Comparison of ENCODE assay signal across 8 cellular contexts in genomic region chr18:62718268-62718800, GRCh38. TPM values are rescaled to one million over a fixed set of nuclear protein-coding genes. Genes with fewer than 3 reads are reported as not detected.
DNase-seq lines count a peak whose midpoint lies in the region; ATAC-seq and TF ChIP-seq lines count a peak whose summit lies in the region.

No MANE protein-coding gene starts in this region.

- no peak overlapping the region for H3K27ac Mint-ChIP-seq in activated B cell treated with CpG ODN at 0.5 μM for 24 hours

- CTCF ChIA-PET in activated B cell treated with CpG ODN at 0.5 μM for 24 hours (lab: Charles Lee) = interaction anchor here (1.1 to 4.2 kb wide), 2 partner anchors 131 to 263 kb away, joined by 3 to 56 read pairs; no protein-coding TSS in a partner anchor

- H3K4me3 ChIP-seq in HFF-Myc (replicated peaks; ENCODE audit: low read depth, low read length) = peak overlapping the region; percentile 51
- H3K4me3 ChIP-seq in skeletal muscle tissue (ENCODE audit: low read length in 3 of 3) = peak overlapping the region; percentile 71 to 78 (median 77)

- no peak for ATAC-seq in activated B cell treated with CpG ODN at 0.5 μM for 24 hours (ENCODE audit: low read depth)
- ATAC-seq in GM21717 (IDR thresholded peaks at IDR 0.05; ENCODE audit: unreplicated experiment) = no peak

- H3K4me1 ChIP-seq in skeletal muscle tissue (ENCODE audit: control insufficient read depth in 3 of 3, insufficient read depth in 3 of 3, low read length in 3 of 3) = peaks cover 10 to 21% (median 11%) of the 10 kb centered on the region in 3 donors

- no peaks in the 10 kb centered on the region for H3K9me3 ChIP-seq in skeletal muscle tissue (ENCODE audit: control insufficient read depth in 3 of 3, low read length in 3 of 3)

- intact Hi-C loops in activated B cell treated with CpG ODN at 0.5 μM for 24 hours (cut with micrococcal nuclease) = loop anchor here (2.0 to 5.0 kb wide), 4 partner anchors 26 to 604 kb away; no protein-coding TSS in a partner anchor

- DNase-seq in HFF-Myc (ENCODE audit: extremely low read depth, low read depth) (no peak), activated B cell treated with CpG ODN at 0.5 μM for 24 hours (no peak), globus pallidus (ENCODE audit: low spot score) (peak; percentile 35), NCI-H128 (lab: John Stamatoyannopoulos, UW; ENCODE audit: unreplicated experiment) (no peak), NOMO-1 treated with dmso at 0.1 percent for 144 hours (lab: John Stamatoyannopoulos, UW; ENCODE audit: unreplicated experiment) (no peak), EL (no peak)

- H3K9me3 Mint-ChIP-seq in activated B cell treated with CpG ODN at 0.5 μM for 24 hours = no peaks in the 10 kb centered on the region

- H3K27ac ChIP-seq in skeletal muscle tissue (ENCODE audit: low read depth, low read length) = no peak overlapping the region

- TF ChIP-seq CTCF in HFF-Myc (IDR thresholded peaks at IDR 0.05; ENCODE audit: low read depth, low read length, missing control alignments) = no peak
- TF ChIP-seq CTCF in activated B cell treated with CpG ODN at 0.5 μM for 24 hours (IDR thresholded peaks at IDR 0.05) = no peak

- no peaks in the 10 kb centered on the region for H3K27me3 Mint-ChIP-seq in activated B cell treated with CpG ODN at 0.5 μM for 24 hours

- POLR2A ChIA-PET in activated B cell treated with CpG ODN at 0.5 μM for 24 hours (lab: Charles Lee) = interaction anchor here (1.1 kb wide), 1 partner anchor 7 kb away, joined by 4 read pairs; no protein-coding TSS in a partner anchor

- H3K4me3 Mint-ChIP-seq in activated B cell treated with CpG ODN at 0.5 μM for 24 hours = peak overlapping the region; percentile 82

- H3K27me3 ChIP-seq in skeletal muscle tissue (ENCODE audit: control insufficient read depth in 3 of 3, insufficient read depth in 3 of 3, low read length in 3 of 3) = no peaks in the 10 kb centered on the region

- peaks cover 47% of the 10 kb centered on the region for H3K4me1 Mint-ChIP-seq in activated B cell treated with CpG ODN at 0.5 μM for 24 hours

- peaks cover 3% of the 10 kb centered on the region for H3K36me3 Mint-ChIP-seq in activated B cell treated with CpG ODN at 0.5 μM for 24 hours (ENCODE audit: low read depth)

- no peaks in the 10 kb centered on the region for H3K36me3 ChIP-seq in skeletal muscle tissue (ENCODE audit: control insufficient read depth in 3 of 3, insufficient read depth in 3 of 3, low read length in 3 of 3)

- peak overlapping the region in 1 of 3 donors; percentile 2 for H3K9ac ChIP-seq in skeletal muscle tissue (ENCODE audit: low read depth in 1 of 3, low read length in 3 of 3)

RNA-seq across cellular contexts. Expression of gene PHLPP1, which starts 3.0 kb away (rescaled TPM):
- total RNA-seq in activated B cell treated with CpG ODN at 0.5 μM for 24 hours (13.7 and 16.1 TPM in 2 replicates), skeletal muscle tissue (11.5 TPM)
